ENCODE assay signal across 23 cellular contexts in genomic region chr1:231990388-231990787, GRCh38.
A peak's percentile ranks its signal among the peaks of the same experiment; 100 is the strongest.
DNase-seq lines count a peak whose midpoint lies in the region; ATAC-seq and TF ChIP-seq lines count a peak whose summit lies in the region.
"Had no signal": no experiment of that assay in that cellular context is flagged by ENCODE, and none has a peak within 500 bp of the region (broad histone marks: within the 10 kb centered on the region; RNA-seq: fewer than 3 reads in every experiment).

No MANE protein-coding gene starts in this region.

- TF ChIP-seq POLR2A in Peyer's patch (IDR thresholded peaks at IDR 0.05): no peak

- TF ChIP-seq CTCF in left ventricle myocardium inferior (IDR thresholded peaks at IDR 0.05; ENCODE audit: borderline replicate concordance): no peak
- no peak for TF ChIP-seq CTCF in omental fat pad (IDR thresholded peaks at IDR 0.05)
- no peak for TF ChIP-seq CTCF in Peyer's patch (IDR thresholded peaks at IDR 0.05)

- H3K4me1 ChIP-seq in left ventricle myocardium inferior (peaks cover 10% of the 10 kb centered on the region), Peyer's patch (no peaks in the 10 kb centered on the region)
- H3K4me1 ChIP-seq: Caco-2, colonic mucosa, parathyroid adenoma had no signal

- peak; percentile 24 for DNase-seq in AG08395 (ENCODE audit: low spot score)
- DNase-seq in cerebellum (ENCODE audit: low spot score): peak; percentile 8
- no peak for DNase-seq in left ventricle myocardium inferior
- DNase-seq in omental fat pad (ENCODE audit: low spot score): no peak
- no peak for DNase-seq in epidermal melanocyte (ENCODE audit: insufficient read length, low spot score)
- DNase-seq in iPS-NIHi11 (ENCODE audit: low spot score): no peak
- DNase-seq in Peyer's patch: no peak
- DNase-seq: activated CD4-positive, alpha-beta T cell treated with anti-CD3 and anti-CD28 coated beads for 48 hours; activated T-cell treated with anti-CD3 and anti-CD28 coated beads, Interleukin-2, amount 50 U/mL, for 4 hours; brain microvascular endothelial cell; Caco-2; colonic mucosa; DND-41; KBM-7; MG63; midbrain; NCI-H1436; sigmoid colon; stimulated activated naive CD8-positive, alpha-beta T cell treated with anti-CD3 and anti-CD28 coated beads, Interleukin-15, amount 100 ng/mL, for 72 hours; T-helper 17 cell; trophoblast cell had no signal

- H3K27me3 ChIP-seq in left ventricle myocardium inferior (ENCODE audit: low read depth) (no peaks in the 10 kb centered on the region), Peyer's patch (no peaks in the 10 kb centered on the region)
- H3K27me3 ChIP-seq: brain microvascular endothelial cell, colonic mucosa, MG63, sigmoid colon had no signal

- intact Hi-C loops in left ventricle myocardium inferior (cut with micrococcal nuclease): no loop called here

- H3K9me3 ChIP-seq in left ventricle myocardium inferior (replicated peaks) (no peaks in the 10 kb centered on the region), Peyer's patch (no peaks in the 10 kb centered on the region)
- H3K9me3 ChIP-seq: Caco-2, colonic mucosa, MG63 had no signal

- H3K27ac ChIP-seq in left ventricle myocardium inferior (replicated peaks): peak overlapping the region; percentile 50
- H3K27ac ChIP-seq in Peyer's patch: no peak overlapping the region
- H3K27ac ChIP-seq: brain microvascular endothelial cell, colonic mucosa, parathyroid adenoma had no signal

- H3K4me3 ChIP-seq in left ventricle myocardium inferior (no peak overlapping the region), Peyer's patch (no peak overlapping the region)
- H3K4me3 ChIP-seq: colonic mucosa, MG63, sigmoid colon had no signal

- H3K36me3 ChIP-seq in left ventricle myocardium inferior (no peaks in the 10 kb centered on the region), Peyer's patch (no peaks in the 10 kb centered on the region)
- H3K36me3 ChIP-seq: brain microvascular endothelial cell, colonic mucosa, MG63, sigmoid colon had no signal

- peak; percentile 41 for ATAC-seq in omental fat pad (ENCODE audit: low FRiP score)
- no peak for ATAC-seq in HG02884 (IDR thresholded peaks at IDR 0.05; ENCODE audit: unreplicated experiment)
- ATAC-seq: activated T-cell treated with anti-CD3 and anti-CD28 coated beads, Interleukin-2, amount 50 U/mL, for 4 hours; stimulated activated naive CD8-positive, alpha-beta T cell treated with anti-CD3 and anti-CD28 coated beads, Interleukin-15, amount 100 ng/mL, for 72 hours; T-helper 17 cell had no signal

Comparison
In these comparisons a context has a peak if more than half of its experiments do, and no peak if none do; other contexts are left out.
1. DNase-seq: peak in AG08395 (single experiment) and cerebellum (single experiment); none in left ventricle myocardium inferior (single experiment), omental fat pad (single experiment), epidermal melanocyte (single experiment), iPS-NIHi11 (single experiment) and Peyer's patch (0 of 3).